In genomic region chr9:92501671-92502393, GRCh38 we compare ENCODE assay signal across 8 cellular contexts. TPM values are rescaled to one million over a fixed set of nuclear protein-coding genes. Genes with fewer than 3 reads are reported as not detected.
DNase-seq lines count a peak whose midpoint lies in the region; ATAC-seq, FAIRE-seq and TF ChIP-seq lines count a peak whose summit lies in the region.

No MANE protein-coding gene starts in this region.

- ATAC-seq in RWPE2 (ENCODE audit: low read depth) = peak; percentile 22; the same call in 2 of the 3 replicates
- ATAC-seq in HG03095 (IDR thresholded peaks at IDR 0.05; ENCODE audit: unreplicated experiment) = no peak

- H3K4me1 ChIP-seq in RWPE2 (ENCODE audit: insufficient read depth, poor library complexity, severe bottlenecking) = peaks cover 15% of the 10 kb centered on the region
- H3K4me1 ChIP-seq in small intestine (ENCODE audit: control insufficient read depth in 2 of 2, insufficient read depth in 1 of 2, low read depth in 1 of 2, low read length in 1 of 2) = no peaks in the 10 kb centered on the region

- in situ Hi-C loops in GM13976 (cut with MboI; ENCODE audit: low sequenced_read_pairs, unreplicated experiment) = no loop called here

- no peaks in the 10 kb centered on the region for H3K9me3 ChIP-seq in RWPE2 (ENCODE audit: severe bottlenecking)
- no peaks in the 10 kb centered on the region for H3K9me3 ChIP-seq in small intestine (ENCODE audit: control insufficient read depth, low read depth)

- peak; percentile 92 for DNase-seq in AG10803 (ENCODE audit: low read depth)
- peak; percentile 35 for DNase-seq in GM13976 (ENCODE audit: low spot score)
- no peak for DNase-seq in RWPE2 (ENCODE audit: low spot score)
- DNase-seq in foreskin fibroblast = peak; percentile 44 to 72
- peak; percentile 73 for DNase-seq in small intestine
- DNase-seq in HK-2 (ENCODE audit: unreplicated experiment) = no peak
- no peak for DNase-seq in NK-92 (lab: John Stamatoyannopoulos, UW; ENCODE audit: unreplicated experiment)

- peak; percentile 49 for TF ChIP-seq CTCF in AG10803 (conservative IDR thresholded peaks at IDR 0.05; ENCODE audit: low read length)
- peak; percentile 17 for TF ChIP-seq CTCF in GM13976 (IDR thresholded peaks at IDR 0.05; ENCODE audit: borderline replicate concordance, control extremely low read depth, extremely low read depth, insufficient read depth, missing control alignments)
- peak; percentile 40 for TF ChIP-seq CTCF in RWPE2 (IDR thresholded peaks at IDR 0.05; ENCODE audit: poor library complexity, severe bottlenecking)
- TF ChIP-seq CTCF in foreskin fibroblast (IDR thresholded peaks at IDR 0.05; ENCODE audit: low read depth, low read length) = peak; percentile 52

- H3K36me3 ChIP-seq in RWPE2 (ENCODE audit: low read depth) (no peaks in the 10 kb centered on the region), small intestine (ENCODE audit: control insufficient read depth in 2 of 2, insufficient read depth in 2 of 2, low read length in 2 of 2) (no peaks in the 10 kb centered on the region)

- H3K27ac ChIP-seq in RWPE2 (ENCODE audit: poor library complexity, severe bottlenecking) (no peak overlapping the region), small intestine (ENCODE audit: low read depth in 1 of 2, low read length in 1 of 2) (peak overlapping the region in 1 of 2 donors; percentile 1)

- 75 to 78% (median 76%) methylated on average over 5 of the region's 5 CpGs for WGBS in small intestine, 3 donors

- H3K27me3 ChIP-seq in RWPE2 (ENCODE audit: insufficient read depth, poor library complexity, severe bottlenecking) (no peaks in the 10 kb centered on the region), small intestine (ENCODE audit: control insufficient read depth in 2 of 2, insufficient read depth in 2 of 2, low read length in 2 of 2) (no peaks in the 10 kb centered on the region)

- no peak for FAIRE-seq in small intestine (lab: Jason Lieb, UNC)

- H3K4me3 ChIP-seq in AG10803 (ENCODE audit: low read length) = no peak overlapping the region
- H3K4me3 ChIP-seq in RWPE2 (ENCODE audit: severe bottlenecking) = no peak overlapping the region
- H3K4me3 ChIP-seq in foreskin fibroblast (ENCODE audit: low read depth in 1 of 2, low read length in 2 of 2) = no peak overlapping the region
- H3K4me3 ChIP-seq in small intestine (ENCODE audit: low read depth in 1 of 2, low read length in 2 of 2) = no peak overlapping the region

RNA-seq across cellular contexts. Expression of gene ASPN, which starts 19.5 kb away (rescaled TPM):
- polyA plus RNA-seq in small intestine = 1 to 10 TPM in 2 of 3 donors, under 1 TPM in 1; 0.22 to 2.8 (median 1.6) TPM

RNA-seq across cellular contexts. Expression of gene ECM2, which starts 34.0 kb away (rescaled TPM):
- polyA plus RNA-seq in small intestine = 1 to 10 TPM; 1.9 to 2.8 (median 2.5) TPM

Comparison
In these comparisons a context has a peak if more than half of its experiments do, and no peak if none do; other contexts are left out.
1. DNase-seq: peak in AG10803 (single experiment), GM13976 (single experiment), foreskin fibroblast (2 of 2) and small intestine (single experiment); none in RWPE2 (single experiment), HK-2 (single experiment) and NK-92 (single experiment).
2. Peak in every context shown above with its lines, with median percentiles within 50 percentile points of each other: CTCF ChIP-seq.